In the genomic region with DNA sequence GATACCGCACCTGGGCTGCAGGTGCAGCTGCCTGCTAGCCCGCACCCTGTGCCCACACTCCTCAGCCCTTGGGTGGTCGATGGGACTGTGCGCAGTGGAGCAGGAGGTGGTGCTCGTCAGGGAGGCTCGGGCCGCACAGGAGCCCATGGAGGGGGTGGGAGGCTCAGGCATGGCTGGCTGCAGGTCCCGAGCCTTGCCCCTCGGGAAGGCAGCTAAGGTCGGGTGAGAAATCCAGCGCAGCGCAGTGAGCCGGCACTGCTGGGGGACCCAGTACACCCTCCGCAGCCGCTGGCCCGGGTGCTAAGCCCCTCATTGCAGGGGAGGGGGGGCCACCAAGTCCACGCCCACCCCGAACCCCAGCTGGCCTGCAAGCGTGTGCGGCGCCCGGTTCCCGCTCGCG, we compare ENCODE assay signal across 10 cellular contexts. TPM values are rescaled to one million over a fixed set of nuclear protein-coding genes. Genes with fewer than 3 reads are reported as not detected.
"Had no signal": no experiment of that assay in that cellular context is flagged by ENCODE, and none has a peak within 500 bp of the region (broad histone marks: within the 10 kb centered on the region; RNA-seq: fewer than 3 reads in every experiment).

No MANE protein-coding gene starts in this region.

RNA-seq across cellular contexts. Expression of a gene that starts 20.4 kb away (rescaled TPM):
- total RNA-seq: OCI-LY7, PC-3, PC-9, Peyer's patch, Right ventricle myocardium superior, RPMI7951, SJSA1, SK-MEL-5, T-cell had no signal

RNA-seq across cellular contexts. Expression of a gene that starts 25.2 kb away (rescaled TPM):
- total RNA-seq: OCI-LY7, PC-3, PC-9, Peyer's patch, Right ventricle myocardium superior, RPMI7951, SJCRH30, SJSA1, SK-MEL-5, T-cell had no signal

RNA-seq across cellular contexts. Expression of a gene that starts 42.8 kb away (rescaled TPM):
- total RNA-seq: OCI-LY7, PC-3, PC-9, Peyer's patch, Right ventricle myocardium superior, RPMI7951, SJCRH30, SJSA1, SK-MEL-5, T-cell had no signal

RNA-seq across cellular contexts. Expression of a gene that starts 51.9 kb away (rescaled TPM):
- total RNA-seq: OCI-LY7, PC-3, PC-9, Peyer's patch, Right ventricle myocardium superior, RPMI7951, SJCRH30, SJSA1, SK-MEL-5, T-cell had no signal
